ENCODE assay signal across 21 cellular contexts in the genomic region with DNA sequence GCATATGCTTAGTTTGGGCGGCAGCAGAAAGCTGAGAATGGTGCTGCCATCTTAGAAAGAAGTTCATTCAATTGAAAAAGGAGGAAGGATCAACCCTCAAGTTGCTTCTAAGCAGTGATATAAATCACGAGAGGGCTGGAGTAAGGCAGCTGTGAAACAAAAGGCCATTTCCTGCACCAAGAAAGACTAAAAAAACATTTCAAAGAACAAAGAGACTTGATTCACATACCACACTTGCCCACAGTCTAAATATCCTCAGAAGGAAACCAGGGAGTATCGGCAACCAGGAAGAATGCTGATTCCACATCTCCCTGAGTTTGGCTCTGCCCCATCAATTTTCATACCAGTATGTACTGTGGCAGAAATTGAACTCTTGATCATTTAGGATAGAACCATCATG.
"Had no signal": no experiment of that assay in that cellular context is flagged by ENCODE, and none has a peak within 500 bp of the region (broad histone marks: within the 10 kb centered on the region; RNA-seq: fewer than 3 reads in every experiment).

No MANE protein-coding gene starts in this region.

- FAIRE-seq: colon, keratinocyte, small intestine had no signal

- H3K36me3 ChIP-seq: gastrocnemius medialis, neural progenitor cell, prostate gland had no signal

- H3K4me2 ChIP-seq: neural progenitor cell had no signal

- H3K27ac ChIP-seq: gastrocnemius medialis, neural progenitor cell, parathyroid adenoma, prostate gland, suprapubic skin had no signal

- H2AFZ ChIP-seq: neural progenitor cell, parathyroid adenoma had no signal

- H3K27me3 ChIP-seq: gastrocnemius medialis, neural progenitor cell, suprapubic skin had no signal

- H3K9me3 ChIP-seq: gastrocnemius medialis, prostate gland, suprapubic skin had no signal

- H3K4me1 ChIP-seq: gastrocnemius medialis, parathyroid adenoma, prostate gland, suprapubic skin had no signal

- H3K79me2 ChIP-seq: parathyroid adenoma had no signal

- ATAC-seq: gastrocnemius medialis; left lobe of liver; naive thymus-derived CD4-positive, alpha-beta T cell; right cardiac atrium; stimulated activated naive CD8-positive, alpha-beta T cell treated with anti-CD3 and anti-CD28 coated beads, Interleukin-15, amount 100 ng/mL, for 72 hours had no signal

- H3K4me3 ChIP-seq: gastrocnemius medialis, lung, neural progenitor cell, prostate gland, suprapubic skin had no signal

- H3K9ac ChIP-seq: neural progenitor cell, parathyroid adenoma had no signal

- DNase-seq: central memory CD4-positive, alpha-beta T cell; effector CD8-positive, alpha-beta T cell; foreskin fibroblast; gastrocnemius medialis; head of caudate nucleus; naive thymus-derived CD4-positive, alpha-beta T cell; right cardiac atrium; small intestine; stimulated activated CD4-positive, alpha-beta T cell treated with anti-CD3 and anti-CD28 coated beads, Interleukin-15, amount 100 ng/mL, for 24 hours; stimulated activated CD4-positive, alpha-beta T cell treated with anti-CD3 and anti-CD28 coated beads, Interleukin-2, amount 100 ng/mL, for 48 hours; stimulated activated CD8-positive, alpha-beta memory T cell treated with anti-CD3 and anti-CD28 coated beads, Interleukin-4, amount 100 ng/mL, for 48 hours; stimulated activated naive CD4-positive, alpha-beta T cell; stimulated activated naive CD8-positive, alpha-beta T cell treated with anti-CD3 and anti-CD28 coated beads, Interleukin-15, amount 100 ng/mL, for 72 hours had no signal
